1 cellular context compared by ENCODE assay signal in the genomic region with DNA sequence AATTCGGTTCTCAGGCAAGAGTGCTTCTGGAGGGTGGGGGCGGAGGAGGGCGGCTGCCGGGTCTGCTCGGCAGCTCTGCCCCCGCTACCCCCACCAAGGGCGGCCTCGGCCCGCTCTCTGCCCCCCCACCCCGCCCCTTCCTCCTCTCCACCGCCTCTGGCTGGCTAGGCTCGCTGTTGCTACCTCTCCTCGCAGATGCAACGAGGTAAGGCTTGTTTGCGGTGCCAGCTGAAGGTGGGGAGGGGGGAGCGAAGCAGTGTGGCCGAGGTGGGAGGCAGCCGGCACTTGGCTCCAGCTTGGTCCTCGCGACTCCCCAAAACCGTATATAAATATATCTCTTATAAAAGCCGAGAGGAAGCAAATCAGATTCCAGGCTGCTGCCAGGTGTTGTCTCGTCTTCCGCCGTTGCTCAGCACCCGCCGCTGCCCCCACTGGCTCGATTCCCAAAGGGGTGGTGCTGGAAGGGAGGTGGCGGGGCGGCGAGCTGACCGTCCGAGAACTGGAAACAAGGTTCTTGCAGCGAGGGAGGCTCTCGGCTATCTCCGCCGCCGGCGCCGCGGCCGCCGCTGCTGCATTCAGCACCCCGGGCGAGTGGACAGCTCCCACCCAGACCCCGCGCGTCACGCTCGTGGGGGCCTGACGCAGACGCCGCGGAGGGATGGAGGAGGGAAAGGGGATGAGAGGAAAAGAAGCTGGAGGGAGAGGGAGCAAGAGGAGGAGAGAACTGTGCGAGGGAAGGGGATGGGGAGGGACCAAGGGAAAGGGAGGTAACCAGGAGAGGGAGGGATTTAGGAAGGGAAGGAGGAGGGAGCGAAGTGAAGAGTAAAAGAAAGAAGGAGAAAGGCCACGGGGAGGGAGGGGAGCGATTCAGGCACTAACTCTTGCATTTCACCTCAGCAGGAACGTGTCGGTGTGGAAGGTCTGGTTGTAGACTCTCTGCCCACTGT.
TF ChIP-seq lines count a peak whose summit lies in the region.

A gene with protein sequence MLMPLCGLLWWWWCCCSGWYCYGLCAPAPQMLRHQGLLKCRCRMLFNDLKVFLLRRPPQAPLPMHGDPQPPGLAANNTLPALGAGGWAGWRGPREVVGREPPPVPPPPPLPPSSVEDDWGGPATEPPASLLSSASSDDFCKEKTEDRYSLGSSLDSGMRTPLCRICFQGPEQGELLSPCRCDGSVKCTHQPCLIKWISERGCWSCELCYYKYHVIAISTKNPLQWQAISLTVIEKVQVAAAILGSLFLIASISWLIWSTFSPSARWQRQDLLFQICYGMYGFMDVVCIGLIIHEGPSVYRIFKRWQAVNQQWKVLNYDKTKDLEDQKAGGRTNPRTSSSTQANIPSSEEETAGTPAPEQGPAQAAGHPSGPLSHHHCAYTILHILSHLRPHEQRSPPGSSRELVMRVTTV (minus strand): TSS at position 728 of the 947 bp plus-strand sequence. CDS start 2,223 bp downstream, outside the sequence.

TF ChIP-seq in HepG2, 621 proteins besides CTCF, POLR2A, EP300 and RAD21 (continued from another document and continues in another):
- TF ChIP-seq, protein P1, sequence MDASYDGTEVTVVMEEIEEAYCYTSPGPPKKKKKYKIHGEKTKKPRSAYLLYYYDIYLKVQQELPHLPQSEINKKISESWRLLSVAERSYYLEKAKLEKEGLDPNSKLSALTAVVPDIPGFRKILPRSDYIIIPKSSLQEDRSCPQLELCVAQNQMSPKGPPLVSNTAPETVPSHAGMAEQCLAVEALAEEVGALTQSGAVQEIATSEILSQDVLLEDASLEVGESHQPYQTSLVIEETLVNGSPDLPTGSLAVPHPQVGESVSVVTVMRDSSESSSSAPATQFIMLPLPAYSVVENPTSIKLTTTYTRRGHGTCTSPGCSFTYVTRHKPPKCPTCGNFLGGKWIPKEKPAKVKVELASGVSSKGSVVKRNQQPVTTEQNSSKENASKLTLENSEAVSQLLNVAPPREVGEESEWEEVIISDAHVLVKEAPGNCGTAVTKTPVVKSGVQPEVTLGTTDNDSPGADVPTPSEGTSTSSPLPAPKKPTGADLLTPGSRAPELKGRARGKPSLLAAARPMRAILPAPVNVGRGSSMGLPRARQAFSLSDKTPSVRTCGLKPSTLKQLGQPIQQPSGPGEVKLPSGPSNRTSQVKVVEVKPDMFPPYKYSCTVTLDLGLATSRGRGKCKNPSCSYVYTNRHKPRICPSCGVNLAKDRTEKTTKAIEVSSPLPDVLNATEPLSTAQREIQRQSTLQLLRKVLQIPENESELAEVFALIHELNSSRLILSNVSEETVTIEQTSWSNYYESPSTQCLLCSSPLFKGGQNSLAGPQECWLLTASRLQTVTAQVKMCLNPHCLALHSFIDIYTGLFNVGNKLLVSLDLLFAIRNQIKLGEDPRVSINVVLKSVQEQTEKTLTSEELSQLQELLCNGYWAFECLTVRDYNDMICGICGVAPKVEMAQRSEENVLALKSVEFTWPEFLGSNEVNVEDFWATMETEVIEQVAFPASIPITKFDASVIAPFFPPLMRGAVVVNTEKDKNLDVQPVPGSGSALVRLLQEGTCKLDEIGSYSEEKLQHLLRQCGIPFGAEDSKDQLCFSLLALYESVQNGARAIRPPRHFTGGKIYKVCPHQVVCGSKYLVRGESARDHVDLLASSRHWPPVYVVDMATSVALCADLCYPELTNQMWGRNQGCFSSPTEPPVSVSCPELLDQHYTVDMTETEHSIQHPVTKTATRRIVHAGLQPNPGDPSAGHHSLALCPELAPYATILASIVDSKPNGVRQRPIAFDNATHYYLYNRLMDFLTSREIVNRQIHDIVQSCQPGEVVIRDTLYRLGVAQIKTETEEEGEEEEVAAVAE (CRISPR knock-in tag; IDR thresholded peaks at IDR 0.05; ENCODE audit: borderline replicate concordance) = peak; percentile 94
- TF ChIP-seq, protein P2, sequence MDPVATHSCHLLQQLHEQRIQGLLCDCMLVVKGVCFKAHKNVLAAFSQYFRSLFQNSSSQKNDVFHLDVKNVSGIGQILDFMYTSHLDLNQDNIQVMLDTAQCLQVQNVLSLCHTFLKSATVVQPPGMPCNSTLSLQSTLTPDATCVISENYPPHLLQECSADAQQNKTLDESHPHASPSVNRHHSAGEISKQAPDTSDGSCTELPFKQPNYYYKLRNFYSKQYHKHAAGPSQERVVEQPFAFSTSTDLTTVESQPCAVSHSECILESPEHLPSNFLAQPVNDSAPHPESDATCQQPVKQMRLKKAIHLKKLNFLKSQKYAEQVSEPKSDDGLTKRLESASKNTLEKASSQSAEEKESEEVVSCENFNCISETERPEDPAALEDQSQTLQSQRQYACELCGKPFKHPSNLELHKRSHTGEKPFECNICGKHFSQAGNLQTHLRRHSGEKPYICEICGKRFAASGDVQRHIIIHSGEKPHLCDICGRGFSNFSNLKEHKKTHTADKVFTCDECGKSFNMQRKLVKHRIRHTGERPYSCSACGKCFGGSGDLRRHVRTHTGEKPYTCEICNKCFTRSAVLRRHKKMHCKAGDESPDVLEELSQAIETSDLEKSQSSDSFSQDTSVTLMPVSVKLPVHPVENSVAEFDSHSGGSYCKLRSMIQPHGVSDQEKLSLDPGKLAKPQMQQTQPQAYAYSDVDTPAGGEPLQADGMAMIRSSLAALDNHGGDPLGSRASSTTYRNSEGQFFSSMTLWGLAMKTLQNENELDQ (CRISPR knock-in tag; IDR thresholded peaks at IDR 0.05; ENCODE audit: borderline replicate concordance) = peak; percentile 95
- TF ChIP-seq POLR2AphosphoS5 (IDR thresholded peaks at IDR 0.05; ENCODE audit: low read depth, low read length) = no peak
- TF ChIP-seq ZNF546 (CRISPR knock-in tag; conservative IDR thresholded peaks at IDR 0.05) = peak; percentile 94
- no peak for TF ChIP-seq REXO4 (CRISPR knock-in tag; IDR thresholded peaks at IDR 0.05; ENCODE audit: borderline replicate concordance)
- TF ChIP-seq ZBTB25 (CRISPR knock-in tag; IDR thresholded peaks at IDR 0.05) = peak; percentile 91
- no peak for TF ChIP-seq FOXP1 (IDR thresholded peaks at IDR 0.05)
- no peak for TF ChIP-seq FOXP1 (CRISPR knock-in tag; IDR thresholded peaks at IDR 0.05)
- 0 out of 2 replicates have a peak, but pooled peaks have one; percentile 74 for TF ChIP-seq ZNF468 (CRISPR knock-in tag; IDR thresholded peaks at IDR 0.05)
- TF ChIP-seq, protein P3, sequence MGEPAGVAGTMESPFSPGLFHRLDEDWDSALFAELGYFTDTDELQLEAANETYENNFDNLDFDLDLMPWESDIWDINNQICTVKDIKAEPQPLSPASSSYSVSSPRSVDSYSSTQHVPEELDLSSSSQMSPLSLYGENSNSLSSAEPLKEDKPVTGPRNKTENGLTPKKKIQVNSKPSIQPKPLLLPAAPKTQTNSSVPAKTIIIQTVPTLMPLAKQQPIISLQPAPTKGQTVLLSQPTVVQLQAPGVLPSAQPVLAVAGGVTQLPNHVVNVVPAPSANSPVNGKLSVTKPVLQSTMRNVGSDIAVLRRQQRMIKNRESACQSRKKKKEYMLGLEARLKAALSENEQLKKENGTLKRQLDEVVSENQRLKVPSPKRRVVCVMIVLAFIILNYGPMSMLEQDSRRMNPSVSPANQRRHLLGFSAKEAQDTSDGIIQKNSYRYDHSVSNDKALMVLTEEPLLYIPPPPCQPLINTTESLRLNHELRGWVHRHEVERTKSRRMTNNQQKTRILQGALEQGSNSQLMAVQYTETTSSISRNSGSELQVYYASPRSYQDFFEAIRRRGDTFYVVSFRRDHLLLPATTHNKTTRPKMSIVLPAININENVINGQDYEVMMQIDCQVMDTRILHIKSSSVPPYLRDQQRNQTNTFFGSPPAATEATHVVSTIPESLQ (CRISPR knock-in tag; conservative IDR thresholded peaks at IDR 0.05) = 0 out of 2 replicates have a peak, but pooled peaks have one; percentile 74
- TF ChIP-seq TOPORS (CRISPR knock-in tag; IDR thresholded peaks at IDR 0.05) = peak; percentile 93
- TF ChIP-seq TRIM24 (CRISPR knock-in tag; IDR thresholded peaks at IDR 0.05) = no peak
- TF ChIP-seq SETDB1 (CRISPR knock-in tag; IDR thresholded peaks at IDR 0.05; ENCODE audit: borderline replicate concordance) = no peak
- no peak; the same call in 1 of the 2 replicates for TF ChIP-seq PAWR (CRISPR knock-in tag; IDR thresholded peaks at IDR 0.05; ENCODE audit: borderline replicate concordance)
- TF ChIP-seq NR2F6 (IDR thresholded peaks at IDR 0.05) = no peak
- peak; percentile 44; the same call in 1 of the 2 replicates for TF ChIP-seq NR2F6 (CRISPR knock-in tag; IDR thresholded peaks at IDR 0.05)
- peak; percentile 55; the same call in 1 of the 2 replicates for TF ChIP-seq ZNF354B (CRISPR knock-in tag; IDR thresholded peaks at IDR 0.05)
- peak; percentile 98 for TF ChIP-seq ZMAT3 (CRISPR knock-in tag; conservative IDR thresholded peaks at IDR 0.05)
- TF ChIP-seq ARID2 (CRISPR knock-in tag; IDR thresholded peaks at IDR 0.05; ENCODE audit: borderline replicate concordance) = peak; percentile 99
- no peak for TF ChIP-seq ZKSCAN8 (CRISPR knock-in tag; IDR thresholded peaks at IDR 0.05; ENCODE audit: borderline replicate concordance)
- no peak for TF ChIP-seq ATRX (CRISPR knock-in tag; IDR thresholded peaks at IDR 0.05; ENCODE audit: borderline replicate concordance)
- TF ChIP-seq HMG20B (CRISPR knock-in tag; conservative IDR thresholded peaks at IDR 0.05) = peak; percentile 80; the same call in 1 of the 2 replicates
- TF ChIP-seq MEIS2 (CRISPR knock-in tag; IDR thresholded peaks at IDR 0.05) = peak; percentile 95
- TF ChIP-seq ZNF17 (CRISPR knock-in tag; IDR thresholded peaks at IDR 0.05) = peak; percentile 39; the same call in 1 of the 2 replicates
- peak; percentile 70; the same call in 1 of the 2 replicates for TF ChIP-seq SP140L (CRISPR knock-in tag; IDR thresholded peaks at IDR 0.05; ENCODE audit: borderline replicate concordance)
- TF ChIP-seq ATF7-NPFF (CRISPR knock-in tag; IDR thresholded peaks at IDR 0.05; ENCODE audit: low read depth) = peak; percentile 95
- TF ChIP-seq ZSCAN21 (CRISPR knock-in tag; IDR thresholded peaks at IDR 0.05; ENCODE audit: borderline replicate concordance) = peak; percentile 82; the same call in 1 of the 2 replicates
- peak; percentile 47; the same call in 1 of the 2 replicates for TF ChIP-seq RFX3 (CRISPR knock-in tag; IDR thresholded peaks at IDR 0.05)
- no peak for TF ChIP-seq TCF7L2 (IDR thresholded peaks at IDR 0.05; ENCODE audit: low read depth, low read length)
- no peak for TF ChIP-seq ZNF460 (CRISPR knock-in tag; IDR thresholded peaks at IDR 0.05; ENCODE audit: borderline replicate concordance)
- TF ChIP-seq, protein P4, sequence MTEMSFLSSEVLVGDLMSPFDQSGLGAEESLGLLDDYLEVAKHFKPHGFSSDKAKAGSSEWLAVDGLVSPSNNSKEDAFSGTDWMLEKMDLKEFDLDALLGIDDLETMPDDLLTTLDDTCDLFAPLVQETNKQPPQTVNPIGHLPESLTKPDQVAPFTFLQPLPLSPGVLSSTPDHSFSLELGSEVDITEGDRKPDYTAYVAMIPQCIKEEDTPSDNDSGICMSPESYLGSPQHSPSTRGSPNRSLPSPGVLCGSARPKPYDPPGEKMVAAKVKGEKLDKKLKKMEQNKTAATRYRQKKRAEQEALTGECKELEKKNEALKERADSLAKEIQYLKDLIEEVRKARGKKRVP (CRISPR knock-in tag; IDR thresholded peaks at IDR 0.05) = peak in 1 of 2 experiments; percentile 65; a peak in 1 of 4 replicates
- TF ChIP-seq ZNF230 (CRISPR knock-in tag; IDR thresholded peaks at IDR 0.05) = peak; percentile 79; the same call in 1 of the 2 replicates
- TF ChIP-seq JUND (CRISPR knock-in tag; IDR thresholded peaks at IDR 0.05) = peak; percentile 85
- TF ChIP-seq ERF (CRISPR knock-in tag; IDR thresholded peaks at IDR 0.05) = peak; percentile 94
- TF ChIP-seq MED8 (CRISPR knock-in tag; IDR thresholded peaks at IDR 0.05; ENCODE audit: insufficient replicate concordance) = no peak
- 0 out of 2 replicates have a peak, but pooled peaks have one; percentile 36 for TF ChIP-seq ZNF672 (CRISPR knock-in tag; IDR thresholded peaks at IDR 0.05)
- TF ChIP-seq, protein P5, sequence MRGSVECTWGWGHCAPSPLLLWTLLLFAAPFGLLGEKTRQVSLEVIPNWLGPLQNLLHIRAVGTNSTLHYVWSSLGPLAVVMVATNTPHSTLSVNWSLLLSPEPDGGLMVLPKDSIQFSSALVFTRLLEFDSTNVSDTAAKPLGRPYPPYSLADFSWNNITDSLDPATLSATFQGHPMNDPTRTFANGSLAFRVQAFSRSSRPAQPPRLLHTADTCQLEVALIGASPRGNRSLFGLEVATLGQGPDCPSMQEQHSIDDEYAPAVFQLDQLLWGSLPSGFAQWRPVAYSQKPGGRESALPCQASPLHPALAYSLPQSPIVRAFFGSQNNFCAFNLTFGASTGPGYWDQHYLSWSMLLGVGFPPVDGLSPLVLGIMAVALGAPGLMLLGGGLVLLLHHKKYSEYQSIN (CRISPR knock-in tag; IDR thresholded peaks at IDR 0.05; ENCODE audit: borderline replicate concordance) = peak; percentile 78; the same call in 1 of the 2 replicates
- TF ChIP-seq ZNF101 (CRISPR knock-in tag; IDR thresholded peaks at IDR 0.05; ENCODE audit: borderline replicate concordance, low read depth) = no peak
- TF ChIP-seq NFKB2 (CRISPR knock-in tag; IDR thresholded peaks at IDR 0.05; ENCODE audit: borderline replicate concordance) = peak; percentile 99; the same call in 1 of the 2 replicates
- no peak; the same call in 1 of the 2 replicates for TF ChIP-seq ZNF484 (CRISPR knock-in tag; IDR thresholded peaks at IDR 0.05; ENCODE audit: borderline replicate concordance, low read depth)
